ENCODE assay signal across 6 cellular contexts in genomic region chr10:131111007-131111406, GRCh38.
"Had no signal": no experiment of that assay in that cellular context is flagged by ENCODE, and none has a peak within 500 bp of the region (broad histone marks: within the 10 kb centered on the region; RNA-seq: fewer than 3 reads in every experiment).

No MANE protein-coding gene starts in this region.

- H2AFZ ChIP-seq: GM23248 had no signal

- ATAC-seq: K562 had no signal

- H3K27ac ChIP-seq: GM23248 had no signal

- H3K9ac ChIP-seq: GM23248 had no signal

- FAIRE-seq: HTR-8/SVneo, K562 had no signal

- DNase-seq: GM23248, GOT3, HCEC 1CT, IMR-90 had no signal

- H3K4me3 ChIP-seq: GM23248, K562 had no signal
